ENCODE assay signal across 15 cellular contexts in genomic region chr17:38512473-38513058, GRCh38.
"Had no signal": no experiment of that assay in that cellular context is flagged by ENCODE, and none has a peak within 500 bp of the region (broad histone marks: within the 10 kb centered on the region; RNA-seq: fewer than 3 reads in every experiment).

No MANE protein-coding gene starts in this region.

- H3K27ac ChIP-seq: hepatocyte, sigmoid colon, suprapubic skin, upper lobe of right lung had no signal

- H3K9me3 ChIP-seq: sigmoid colon, suprapubic skin, upper lobe of right lung had no signal

- H3K36me3 Mint-ChIP-seq: natural killer cell treated with Interleukin-12 subunit alpha and Interleukin-12 subunit beta and Interleukin-15 and Interleukin-18, amount 100 ng/mL, for 72 hours had no signal

- H3K9me3 Mint-ChIP-seq: activated naive CD4-positive, alpha-beta T cell treated with anti-CD3 and anti-CD28 coated beads, Interleukin-2, amount 50 U/mL, for 72 hours; central memory CD8-positive, alpha-beta T cell; memory B cell; natural killer cell treated with Interleukin-12 subunit alpha and Interleukin-12 subunit beta and Interleukin-15 and Interleukin-18, amount 100 ng/mL, for 72 hours had no signal

- H3K4me3 ChIP-seq: hepatocyte, sigmoid colon, suprapubic skin, upper lobe of right lung had no signal

- H3K4me3 Mint-ChIP-seq: central memory CD8-positive, alpha-beta T cell; natural killer cell treated with Interleukin-12 subunit alpha and Interleukin-12 subunit beta and Interleukin-15 and Interleukin-18, amount 100 ng/mL, for 72 hours had no signal

- ATAC-seq: activated CD4-positive, CD25-positive, alpha-beta regulatory T cell treated with anti-CD3 and anti-CD28 coated beads, Interleukin-2, amount 50 U/mL, for 24 hours; activated naive CD4-positive, alpha-beta T cell treated with anti-CD3 and anti-CD28 coated beads, Interleukin-2, amount 50 U/mL, for 72 hours; left colon; natural killer cell treated with Interleukin-12 subunit alpha and Interleukin-12 subunit beta and Interleukin-15 and Interleukin-18, amount 100 ng/mL, for 72 hours; stimulated activated naive CD8-positive, alpha-beta T cell treated with anti-CD3 and anti-CD28 coated beads, Interleukin-15, Interleukin-2, amounts not matched to agents 100 U/mL and 50 U/mL, for 24 hours; upper lobe of right lung had no signal

- H3K27me3 ChIP-seq: sigmoid colon had no signal

- H3K27ac Mint-ChIP-seq: activated naive CD4-positive, alpha-beta T cell treated with anti-CD3 and anti-CD28 coated beads, Interleukin-2, amount 50 U/mL, for 72 hours; memory B cell; natural killer cell treated with Interleukin-12 subunit alpha and Interleukin-12 subunit beta and Interleukin-15 and Interleukin-18, amount 100 ng/mL, for 72 hours had no signal

- H3K79me2 ChIP-seq: hepatocyte had no signal

- DNase-seq: activated T-cell treated with anti-CD3 and anti-CD28 coated beads, Interleukin-2, amount 50 U/mL, for 1 hour; amniotic stem cell; left colon; sigmoid colon; stimulated activated CD4-positive, alpha-beta T cell treated with anti-CD3 and anti-CD28 coated beads, Interleukin-12 subunit alpha, Interleukin-12 subunit beta, amount 100 ng/mL, for 4 hours; stimulated activated CD4-positive, alpha-beta T cell treated with anti-CD3 and anti-CD28 coated beads, Interleukin-2, amount 100 ng/mL, for 48 hours; stimulated activated naive CD8-positive, alpha-beta T cell treated with anti-CD3 and anti-CD28 coated beads, Interleukin-15, Interleukin-2, amounts not matched to agents 100 U/mL and 50 U/mL, for 24 hours; upper lobe of right lung had no signal

- H3K4me1 ChIP-seq: upper lobe of right lung had no signal

- H3K4me2 ChIP-seq: hepatocyte had no signal
